ENCODE assay signal across 38 cellular contexts in genomic region chr9:111352545-111352944, GRCh38. TPM values are rescaled to one million over a fixed set of nuclear protein-coding genes. Genes with fewer than 3 reads are reported as not detected.
"Had no signal": no experiment of that assay in that cellular context is flagged by ENCODE, and none has a peak within 500 bp of the region (broad histone marks: within the 10 kb centered on the region; RNA-seq: fewer than 3 reads in every experiment).

No MANE protein-coding gene starts in this region.

- H3K27ac Mint-ChIP-seq: immature natural killer cell; memory B cell; mesothelial cell of epicardium; natural killer cell treated with Interleukin-12 subunit alpha and Interleukin-12 subunit beta and Interleukin-15 and Interleukin-18, amount 100 ng/mL, for 72 hours; progenitor cell of endocrine pancreas; stimulated activated effector memory CD8-positive, alpha-beta T cell treated with anti-CD3 and anti-CD28 coated beads, Interleukin-12 subunit alpha, Interleukin-12 subunit beta, amount 100 ng/mL, for 72 hours had no signal

- H3K9me3 ChIP-seq: esophagus muscularis mucosa, heart right ventricle, mucosa of descending colon, neutrophil, pancreas, stomach, thyroid gland had no signal

- H3K4me1 Mint-ChIP-seq: immature natural killer cell, memory B cell, mesothelial cell of epicardium, naive B cell had no signal

- H3K27me3 Mint-ChIP-seq: memory B cell, progenitor cell of endocrine pancreas had no signal

- H3K27ac ChIP-seq: coronary artery, esophagus muscularis mucosa, heart right ventricle, neutrophil, pancreas, stomach, thyroid gland had no signal

- H3K27me3 ChIP-seq: esophagus muscularis mucosa, heart right ventricle, pancreas, stomach, thyroid gland had no signal

- H3K36me3 Mint-ChIP-seq: immature natural killer cell; memory B cell; mesothelial cell of epicardium; naive B cell; natural killer cell treated with Interleukin-12 subunit alpha and Interleukin-12 subunit beta and Interleukin-15 and Interleukin-18, amount 100 ng/mL, for 72 hours; stimulated activated effector memory CD8-positive, alpha-beta T cell treated with anti-CD3 and anti-CD28 coated beads, Interleukin-12 subunit alpha, Interleukin-12 subunit beta, amount 100 ng/mL, for 72 hours had no signal

- H3K4me1 ChIP-seq: thyroid gland had no signal

- DNase-seq: dermis blood vessel endothelial cell; effector memory CD4-positive, alpha-beta T cell; foreskin melanocyte; glutamatergic neuron; heart right ventricle; hypothalamus; immature natural killer cell; islet precursor cell; kidney glomerular epithelial cell; left colon; left ventricle myocardium superior; mucosa of descending colon; naive B cell; pancreas; stimulated activated CD4-positive, alpha-beta T cell treated with anti-CD3 and anti-CD28 coated beads, Interleukin-2, amount 100 ng/mL, for 24 hours; stimulated activated CD4-positive, alpha-beta T cell treated with anti-CD3 and anti-CD28 coated beads, Interleukin-4, amount 100 ng/mL, for 24 hours; stimulated activated naive CD4-positive, alpha-beta T cell treated with Interleukin-2 at 50 U/mL for 16 hours; stomach; thyroid gland; trophoblast cell had no signal

- H3K4me3 ChIP-seq: coronary artery, esophagus muscularis mucosa, heart right ventricle, lung, mucosa of descending colon, pancreas, stomach, thyroid gland had no signal

- ATAC-seq: heart right ventricle; left colon; left ventricle myocardium superior; mucosa of descending colon; natural killer cell treated with Interleukin-12 subunit alpha and Interleukin-12 subunit beta and Interleukin-15 and Interleukin-18, amount 100 ng/mL, for 72 hours; pancreas; sciatic nerve; stimulated activated effector memory CD8-positive, alpha-beta T cell treated with anti-CD3 and anti-CD28 coated beads, Interleukin-12 subunit alpha, Interleukin-12 subunit beta, amount 100 ng/mL, for 72 hours had no signal

- H3K36me3 ChIP-seq: esophagus muscularis mucosa, heart right ventricle, neutrophil, pancreas, stomach, thyroid gland had no signal

- H3K4me3 Mint-ChIP-seq: immature natural killer cell; memory B cell; mesothelial cell of epicardium; naive B cell; natural killer cell treated with Interleukin-12 subunit alpha and Interleukin-12 subunit beta and Interleukin-15 and Interleukin-18, amount 100 ng/mL, for 72 hours; neural crest cell; stimulated activated effector memory CD8-positive, alpha-beta T cell treated with anti-CD3 and anti-CD28 coated beads, Interleukin-12 subunit alpha, Interleukin-12 subunit beta, amount 100 ng/mL, for 72 hours had no signal

RNA-seq across cellular contexts. Expression of gene OR2K2, which starts 22.5 kb away (rescaled TPM):
- total RNA-seq: dermis blood vessel endothelial cell; endothelial cell of umbilical vein; epithelial cell of proximal tubule; esophagus muscularis mucosa; fibroblast of lung; left colon; left ventricle myocardium superior; lung; mesothelial cell of epicardium; mucosa of descending colon; natural killer cell treated with Interleukin-12 subunit alpha and Interleukin-12 subunit beta and Interleukin-15 and Interleukin-18, amount 100 ng/mL, for 72 hours; neural crest cell; omental fat pad; pancreas; progenitor cell of endocrine pancreas; sciatic nerve; stomach; subcutaneous adipose tissue; temporal lobe; thyroid gland; urinary bladder had no signal
- polyA plus RNA-seq: endothelial cell of umbilical vein, fibroblast of lung, immature natural killer cell, lung, pancreas, stomach, urinary bladder had no signal
